ENCODE assay signal across 1 cellular context in genomic region chr12:76226956-76227355, GRCh38.
TF ChIP-seq lines count a peak whose summit lies in the region.

No MANE protein-coding gene starts in this region.

TF ChIP-seq in HEK293, 187 proteins besides CTCF, POLR2A, EP300 and RAD21 (continued from another document):
- TF ChIP-seq ZNF121 (tag by site-specific recombination; IDR thresholded peaks at IDR 0.05), result no peak
